9 cellular contexts compared by ENCODE assay signal in the genomic region with DNA sequence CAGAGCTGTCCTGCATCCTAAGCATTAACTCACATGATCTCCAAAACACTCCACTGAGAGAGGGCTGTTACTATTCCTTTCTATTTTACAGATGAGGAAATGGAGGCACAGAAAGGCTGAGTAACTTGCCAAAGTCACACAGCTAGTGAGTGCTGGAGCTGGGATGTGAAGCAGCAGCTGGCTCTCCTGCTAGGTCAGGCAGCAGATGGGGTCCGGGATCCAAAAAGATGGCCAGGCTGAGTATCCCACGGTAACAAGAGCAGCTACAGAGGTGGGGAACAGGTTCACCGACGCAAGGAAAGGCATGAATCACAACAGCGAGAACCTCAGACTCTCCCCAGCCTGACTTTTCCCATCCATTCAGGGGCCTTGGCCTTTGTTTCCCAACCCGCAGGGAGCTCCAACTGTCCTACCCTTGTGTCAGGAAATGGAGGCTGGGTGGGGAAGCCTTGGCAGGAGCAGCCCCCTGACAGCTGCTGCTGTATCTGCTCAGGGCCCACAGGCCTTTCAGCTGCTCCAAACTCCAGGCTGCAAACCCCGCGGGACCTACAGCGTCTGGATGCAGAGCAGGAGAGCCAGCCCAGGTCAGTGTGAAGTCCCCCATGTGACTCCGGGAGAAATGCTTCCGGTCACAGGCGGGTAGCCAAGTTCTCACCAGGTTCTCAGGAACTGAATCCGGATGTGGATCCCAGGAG. TPM values are rescaled to one million over a fixed set of nuclear protein-coding genes. Genes with fewer than 3 reads are reported as not detected.
DNase-seq lines count a peak whose midpoint lies in the region; ATAC-seq and TF ChIP-seq lines count a peak whose summit lies in the region.
"Had no signal": no experiment of that assay in that cellular context is flagged by ENCODE, and none has a peak within 500 bp of the region (broad histone marks: within the 10 kb centered on the region; RNA-seq: fewer than 3 reads in every experiment).

No MANE protein-coding gene starts in this region.

- ATAC-seq in activated CD8-positive, alpha-beta memory T cell treated with anti-CD3 and anti-CD28 coated beads, Interleukin-2, amount 10 ng/mL, durations not matched to agents 7 days and 5 days = no peak
- no peak for ATAC-seq in aorta (ENCODE audit: low FRiP score)

- H3K4me3 Mint-ChIP-seq in activated CD8-positive, alpha-beta memory T cell treated with anti-CD3 and anti-CD28 coated beads, Interleukin-2, amount 10 ng/mL, durations not matched to agents 7 days and 5 days = no peak overlapping the region
- H3K4me3 Mint-ChIP-seq: neural crest cell had no signal

- WGBS in mesodermal cell (ENCODE audit: insufficient coverage in 2 of 2), 2 experiments = 85 to 88% methylated on average over 12 of the region's 13 CpGs
- WGBS in aorta, 2 donors = 18 to 23% methylated on average over 13 of the region's 13 CpGs

- peak; percentile 33 for DNase-seq in activated CD8-positive, alpha-beta memory T cell treated with anti-CD3 and anti-CD28 coated beads, Interleukin-2, amount 10 ng/mL, durations not matched to agents 7 days and 5 days
- no peak for DNase-seq in activated CD8-positive, alpha-beta memory T cell treated with anti-CD3 and anti-CD28 coated beads, Interleukin-2, amount 50 U/mL, for 4 hours
- DNase-seq in coronary artery (ENCODE audit: low spot score) (peak; percentile 88), aorta (peak in 1 of 2 donors; percentile 85), 8988T (no peak), UCSD-AML1 (lab: John Stamatoyannopoulos, UW; ENCODE audit: unreplicated experiment) (no peak)
- DNase-seq in activated CD4-positive, alpha-beta T cell treated with anti-CD3 and anti-CD28 coated beads, Interleukin-2, amount 50 U/mL, for 4 hours = no peak

- intact Hi-C loops in aorta (cut with DNase I) = no loop called here

- CTCF ChIA-PET in activated CD8-positive, alpha-beta memory T cell treated with anti-CD3 and anti-CD28 coated beads, Interleukin-2, amount 10 ng/mL, durations not matched to agents 7 days and 5 days (lab: Charles Lee) = interaction anchor here (0.9 to 1.7 kb wide), 2 partner anchors 12 to 15 kb away, joined by 3 to 8 read pairs; no protein-coding TSS in a partner anchor

- H3K27ac ChIP-seq in coronary artery = peak overlapping the region; percentile 80 to 93
- peak overlapping the region; percentile 86 for H3K27ac ChIP-seq in mesodermal cell (ENCODE audit: low read depth, low read length, severe bottlenecking)
- H3K27ac ChIP-seq in aorta (ENCODE audit: low read depth in 1 of 2, low read length in 2 of 2) = peak overlapping the region; percentile 70 to 96

- H3K27me3 ChIP-seq in aorta (ENCODE audit: control insufficient read depth in 1 of 2, insufficient read depth in 2 of 2, low read length in 1 of 2) = no peaks in the 10 kb centered on the region

- H3K27ac Mint-ChIP-seq in activated CD8-positive, alpha-beta memory T cell treated with anti-CD3 and anti-CD28 coated beads, Interleukin-2, amount 10 ng/mL, durations not matched to agents 7 days and 5 days = no peak overlapping the region

- H3K4me3 ChIP-seq in coronary artery = no peak overlapping the region
- H3K4me3 ChIP-seq in mesodermal cell (ENCODE audit: extremely low read depth, insufficient read depth, low read length, poor library complexity, severe bottlenecking) = no peak overlapping the region
- no peak overlapping the region for H3K4me3 ChIP-seq in aorta (ENCODE audit: low read length in 2 of 2)

- no peak for TF ChIP-seq CTCF in coronary artery (IDR thresholded peaks at IDR 0.05)

- peaks cover 2% of the 10 kb centered on the region for H3K27me3 Mint-ChIP-seq in activated CD8-positive, alpha-beta memory T cell treated with anti-CD3 and anti-CD28 coated beads, Interleukin-2, amount 10 ng/mL, durations not matched to agents 7 days and 5 days

- H3K36me3 ChIP-seq in mesodermal cell (ENCODE audit: control insufficient read depth, insufficient read depth, low read length) (peaks cover 70% of the 10 kb centered on the region), aorta (ENCODE audit: control insufficient read depth in 1 of 2, insufficient read depth in 2 of 2, low read length in 1 of 2) (no peaks in the 10 kb centered on the region)

- peaks cover 59% of the 10 kb centered on the region for H3K4me1 ChIP-seq in mesodermal cell (ENCODE audit: control insufficient read depth, insufficient read depth, low read length, poor library complexity, severe bottlenecking)
- H3K4me1 ChIP-seq in aorta (ENCODE audit: control insufficient read depth in 1 of 2, insufficient read depth in 2 of 2, low read length in 2 of 2) = peaks cover 7 to 17% of the 10 kb centered on the region in 2 donors

- H3K9me3 Mint-ChIP-seq in activated CD8-positive, alpha-beta memory T cell treated with anti-CD3 and anti-CD28 coated beads, Interleukin-2, amount 10 ng/mL, durations not matched to agents 7 days and 5 days (ENCODE audit: low read depth) = no peaks in the 10 kb centered on the region
- H3K9me3 Mint-ChIP-seq: neural crest cell had no signal

- H3K9me3 ChIP-seq in mesodermal cell (ENCODE audit: control insufficient read depth, low read length) = peaks cover 10% of the 10 kb centered on the region
- H3K9me3 ChIP-seq in aorta (ENCODE audit: control insufficient read depth, low read length) = no peaks in the 10 kb centered on the region

- peaks cover 9% of the 10 kb centered on the region for H3K4me1 Mint-ChIP-seq in activated CD8-positive, alpha-beta memory T cell treated with anti-CD3 and anti-CD28 coated beads, Interleukin-2, amount 10 ng/mL, durations not matched to agents 7 days and 5 days

- no peaks in the 10 kb centered on the region for H3K36me3 Mint-ChIP-seq in activated CD8-positive, alpha-beta memory T cell treated with anti-CD3 and anti-CD28 coated beads, Interleukin-2, amount 10 ng/mL, durations not matched to agents 7 days and 5 days

RNA-seq across cellular contexts. Expression of a gene that starts 29.5 kb away (rescaled TPM):
- total RNA-seq in activated CD8-positive, alpha-beta memory T cell treated with anti-CD3 and anti-CD28 coated beads, Interleukin-2, amount 10 ng/mL, durations not matched to agents 7 days and 5 days = not detected
- polyA plus RNA-seq in mesodermal cell (2013, experiment 1 of 2) = 118 TPM
- polyA plus RNA-seq in mesodermal cell (2013, experiment 2 of 2) = 111 TPM
- total RNA-seq in aorta = 100 to 1,000 TPM; 250 to 313 TPM
- polyA plus RNA-seq in aorta = 100 to 1,000 TPM; 471 to 938 TPM

Comparison
In these comparisons a context has a peak if more than half of its experiments do, and no peak if none do; other contexts are left out.
1. DNase-seq: peak in activated CD8-positive, alpha-beta memory T cell treated with anti-CD3 and anti-CD28 coated beads, Interleukin-2, amount 10 ng/mL, durations not matched to agents 7 days and 5 days (single experiment) and coronary artery (single experiment); none in activated CD8-positive, alpha-beta memory T cell treated with anti-CD3 and anti-CD28 coated beads, Interleukin-2, amount 50 U/mL, for 4 hours (single experiment), 8988T (single experiment), activated CD4-positive, alpha-beta T cell treated with anti-CD3 and anti-CD28 coated beads, Interleukin-2, amount 50 U/mL, for 4 hours (0 of 2) and UCSD-AML1 (single experiment).
2. RNA of a gene that starts 29.5 kb away (total RNA-seq): 250 to 313 TPM in aorta; not detected in activated CD8-positive, alpha-beta memory T cell treated with anti-CD3 and anti-CD28 coated beads, Interleukin-2, amount 10 ng/mL, durations not matched to agents 7 days and 5 days; every median in the first group is over 100 times any median in the second.
3. Peak in every context shown above with its lines, with median percentiles within 50 percentile points of each other: H3K27ac ChIP-seq.